In genomic region chr11:59967677-59968394, GRCh38 we compare ENCODE assay signal across 1 cellular context.
A peak's percentile ranks its signal among the peaks of the same experiment; 100 is the strongest.
TF ChIP-seq lines count a peak whose summit lies in the region.

No MANE protein-coding gene starts in this region.

TF ChIP-seq in K562, 482 proteins besides CTCF, POLR2A, EP300 and RAD21 (continued from another document and continues in another):
- TF ChIP-seq, protein P1, sequence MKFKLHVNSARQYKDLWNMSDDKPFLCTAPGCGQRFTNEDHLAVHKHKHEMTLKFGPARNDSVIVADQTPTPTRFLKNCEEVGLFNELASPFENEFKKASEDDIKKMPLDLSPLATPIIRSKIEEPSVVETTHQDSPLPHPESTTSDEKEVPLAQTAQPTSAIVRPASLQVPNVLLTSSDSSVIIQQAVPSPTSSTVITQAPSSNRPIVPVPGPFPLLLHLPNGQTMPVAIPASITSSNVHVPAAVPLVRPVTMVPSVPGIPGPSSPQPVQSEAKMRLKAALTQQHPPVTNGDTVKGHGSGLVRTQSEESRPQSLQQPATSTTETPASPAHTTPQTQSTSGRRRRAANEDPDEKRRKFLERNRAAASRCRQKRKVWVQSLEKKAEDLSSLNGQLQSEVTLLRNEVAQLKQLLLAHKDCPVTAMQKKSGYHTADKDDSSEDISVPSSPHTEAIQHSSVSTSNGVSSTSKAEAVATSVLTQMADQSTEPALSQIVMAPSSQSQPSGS (CRISPR knock-in tag; IDR thresholded peaks at IDR 0.05): no peak
- TF ChIP-seq ZBTB8A (IDR thresholded peaks at IDR 0.05; ENCODE audit: partially characterized antibody) (no peak), KLF6 (CRISPR knock-in tag; IDR thresholded peaks at IDR 0.05; ENCODE audit: borderline replicate concordance) (no peak), TCF3 (CRISPR knock-in tag; IDR thresholded peaks at IDR 0.05) (peak; percentile 96), YY1 (IDR thresholded peaks at IDR 0.05; ENCODE audit: borderline replicate concordance in 1 of 3, control insufficient read depth in 1 of 3, extremely low read depth in 1 of 3, insufficient read depth in 3 of 3, insufficient read length in 1 of 3, insufficient replicate concordance in 2 of 3, low read depth in 1 of 3, low read length in 2 of 3) (no peak), NFIX (CRISPR knock-in tag; IDR thresholded peaks at IDR 0.05; ENCODE audit: low read depth) (no peak), GTF2A2 (tag; IDR thresholded peaks at IDR 0.05) (no peak), BCLAF1 (IDR thresholded peaks at IDR 0.05; ENCODE audit: borderline replicate concordance in 1 of 2, control insufficient read depth in 1 of 2, low read depth in 2 of 2, low read length in 1 of 2) (no peak), ZNF316 (IDR thresholded peaks at IDR 0.05) (peak; percentile 98), SRSF7 (optimal IDR thresholded peaks at IDR 0.05; ENCODE audit: low read depth, low read length) (no peak), ZNF589 (CRISPR knock-in tag; IDR thresholded peaks at IDR 0.05; ENCODE audit: low read depth) (peak; percentile 21; the same call in 1 of the 2 replicates), FOXK2 (conservative IDR thresholded peaks at IDR 0.05 in 1 of 2, IDR thresholded peaks at IDR 0.05 in 1 of 2; ENCODE audit: low read depth in 2 of 2) (no peak), NR2C1 (IDR thresholded peaks at IDR 0.05) (no peak), NR2C1 (tag; IDR thresholded peaks at IDR 0.05) (no peak; the same call in 1 of the 2 replicates), NCOA4 (IDR thresholded peaks at IDR 0.05; ENCODE audit: partially characterized antibody) (no peak), CCNT2 (IDR thresholded peaks at IDR 0.05; ENCODE audit: borderline replicate concordance, extremely low read depth, insufficient read length, low read depth, low read length) (peak; percentile 76), ZNF41 (CRISPR knock-in tag; conservative IDR thresholded peaks at IDR 0.05) (no peak), ZNF584 (CRISPR knock-in tag; IDR thresholded peaks at IDR 0.05; ENCODE audit: low read depth) (no peak), ZBTB43 (CRISPR knock-in tag; IDR thresholded peaks at IDR 0.05) (no peak), ZNF174 (CRISPR knock-in tag; IDR thresholded peaks at IDR 0.05) (no peak), NFXL1 (CRISPR knock-in tag; IDR thresholded peaks at IDR 0.05) (no peak), SMC3 (conservative IDR thresholded peaks at IDR 0.05; ENCODE audit: insufficient read depth, low read depth, low read length) (no peak), BRCA1 (IDR thresholded peaks at IDR 0.05) (no peak), BRCA1 (CRISPR knock-in tag; IDR thresholded peaks at IDR 0.05) (no peak), ARID2 (IDR thresholded peaks at IDR 0.05) (no peak), MBD2 (IDR thresholded peaks at IDR 0.05; ENCODE audit: borderline replicate concordance, low read depth) (peak; percentile 55; the same call in 1 of the 2 replicates), CBX5 (IDR thresholded peaks at IDR 0.05; ENCODE audit: borderline replicate concordance, low read depth) (no peak), HDAC6 (IDR thresholded peaks at IDR 0.05; ENCODE audit: low read depth, low read length) (no peak), MXI1 (IDR thresholded peaks at IDR 0.05; ENCODE audit: low read depth, low read length) (no peak), ZKSCAN1 (IDR thresholded peaks at IDR 0.05; ENCODE audit: low read depth, low read length) (no peak), ZNF436 (CRISPR knock-in tag; IDR thresholded peaks at IDR 0.05) (no peak), MED1 (CRISPR knock-in tag; IDR thresholded peaks at IDR 0.05; ENCODE audit: borderline replicate concordance) (no peak), MCM5 (IDR thresholded peaks at IDR 0.05; ENCODE audit: low read depth) (no peak), TARDBP (IDR thresholded peaks at IDR 0.05) (no peak), NR2F6 (CRISPR knock-in tag; IDR thresholded peaks at IDR 0.05) (no peak), CSDE1 (IDR thresholded peaks at IDR 0.05) (no peak), TSC22D4 (tag; IDR thresholded peaks at IDR 0.05) (no peak), NRF1 (conservative IDR thresholded peaks at IDR 0.05 in 1 of 2, IDR thresholded peaks at IDR 0.05 in 1 of 2) (no peak), HNRNPUL1 (IDR thresholded peaks at IDR 0.05; ENCODE audit: low read length) (no peak), ZNF511 (CRISPR knock-in tag; IDR thresholded peaks at IDR 0.05) (no peak), ZNF23 (CRISPR knock-in tag; IDR thresholded peaks at IDR 0.05) (no peak), HOXB6 (CRISPR knock-in tag; IDR thresholded peaks at IDR 0.05; ENCODE audit: borderline replicate concordance) (no peak), ILK (tag; IDR thresholded peaks at IDR 0.05; ENCODE audit: borderline replicate concordance, low read depth) (no peak), ZNF717 (CRISPR knock-in tag; IDR thresholded peaks at IDR 0.05) (no peak), ZNF76 (CRISPR knock-in tag; IDR thresholded peaks at IDR 0.05; ENCODE audit: borderline replicate concordance) (no peak), SMARCE1 (IDR thresholded peaks at IDR 0.05) (peak; percentile 84), HNRNPH1 (optimal IDR thresholded peaks at IDR 0.05; ENCODE audit: low read depth, low read length) (no peak), MTF1 (CRISPR knock-in tag; IDR thresholded peaks at IDR 0.05; ENCODE audit: borderline replicate concordance) (no peak), ZNF384 (IDR thresholded peaks at IDR 0.05; ENCODE audit: low read depth, low read length) (peak; percentile 33; the same call in 1 of the 2 replicates), CAMTA2 (CRISPR knock-in tag; conservative IDR thresholded peaks at IDR 0.05) (no peak), CREB3L1 (IDR thresholded peaks at IDR 0.05; ENCODE audit: borderline replicate concordance, low read depth) (no peak), EP400 (IDR thresholded peaks at IDR 0.05) (peak; percentile 57), CHD2 (IDR thresholded peaks at IDR 0.05; ENCODE audit: low read depth, low read length) (no peak), ZC3H11A (IDR thresholded peaks at IDR 0.05; ENCODE audit: low read depth, low read length) (no peak), HNRNPL (IDR thresholded peaks at IDR 0.05; ENCODE audit: low read depth, low read length) (no peak), PHF20 (IDR thresholded peaks at IDR 0.05; ENCODE audit: partially characterized antibody) (no peak), FUS (optimal IDR thresholded peaks at IDR 0.05; ENCODE audit: low read depth, low read length) (no peak), ZBTB17 (CRISPR knock-in tag; IDR thresholded peaks at IDR 0.05) (no peak)
- TF ChIP-seq, protein P2, sequence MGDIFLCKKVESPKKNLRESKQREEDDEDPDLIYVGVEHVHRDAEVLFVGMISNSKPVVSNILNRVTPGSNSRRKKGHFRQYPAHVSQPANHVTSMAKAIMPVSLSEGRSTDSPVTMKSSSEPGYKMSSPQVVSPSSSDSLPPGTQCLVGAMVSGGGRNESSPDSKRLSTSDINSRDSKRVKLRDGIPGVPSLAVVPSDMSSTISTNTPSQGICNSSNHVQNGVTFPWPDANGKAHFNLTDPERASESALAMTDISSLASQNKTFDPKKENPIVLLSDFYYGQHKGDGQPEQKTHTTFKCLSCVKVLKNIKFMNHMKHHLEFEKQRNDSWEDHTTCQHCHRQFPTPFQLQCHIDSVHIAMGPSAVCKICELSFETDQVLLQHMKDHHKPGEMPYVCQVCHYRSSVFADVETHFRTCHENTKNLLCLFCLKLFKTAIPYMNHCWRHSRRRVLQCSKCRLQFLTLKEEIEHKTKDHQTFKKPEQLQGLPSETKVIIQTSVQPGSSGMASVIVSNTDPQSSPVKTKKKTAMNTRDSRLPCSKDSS (IDR thresholded peaks at IDR 0.05; ENCODE audit: low read depth, partially characterized antibody): no peak
- TF ChIP-seq, protein P3, sequence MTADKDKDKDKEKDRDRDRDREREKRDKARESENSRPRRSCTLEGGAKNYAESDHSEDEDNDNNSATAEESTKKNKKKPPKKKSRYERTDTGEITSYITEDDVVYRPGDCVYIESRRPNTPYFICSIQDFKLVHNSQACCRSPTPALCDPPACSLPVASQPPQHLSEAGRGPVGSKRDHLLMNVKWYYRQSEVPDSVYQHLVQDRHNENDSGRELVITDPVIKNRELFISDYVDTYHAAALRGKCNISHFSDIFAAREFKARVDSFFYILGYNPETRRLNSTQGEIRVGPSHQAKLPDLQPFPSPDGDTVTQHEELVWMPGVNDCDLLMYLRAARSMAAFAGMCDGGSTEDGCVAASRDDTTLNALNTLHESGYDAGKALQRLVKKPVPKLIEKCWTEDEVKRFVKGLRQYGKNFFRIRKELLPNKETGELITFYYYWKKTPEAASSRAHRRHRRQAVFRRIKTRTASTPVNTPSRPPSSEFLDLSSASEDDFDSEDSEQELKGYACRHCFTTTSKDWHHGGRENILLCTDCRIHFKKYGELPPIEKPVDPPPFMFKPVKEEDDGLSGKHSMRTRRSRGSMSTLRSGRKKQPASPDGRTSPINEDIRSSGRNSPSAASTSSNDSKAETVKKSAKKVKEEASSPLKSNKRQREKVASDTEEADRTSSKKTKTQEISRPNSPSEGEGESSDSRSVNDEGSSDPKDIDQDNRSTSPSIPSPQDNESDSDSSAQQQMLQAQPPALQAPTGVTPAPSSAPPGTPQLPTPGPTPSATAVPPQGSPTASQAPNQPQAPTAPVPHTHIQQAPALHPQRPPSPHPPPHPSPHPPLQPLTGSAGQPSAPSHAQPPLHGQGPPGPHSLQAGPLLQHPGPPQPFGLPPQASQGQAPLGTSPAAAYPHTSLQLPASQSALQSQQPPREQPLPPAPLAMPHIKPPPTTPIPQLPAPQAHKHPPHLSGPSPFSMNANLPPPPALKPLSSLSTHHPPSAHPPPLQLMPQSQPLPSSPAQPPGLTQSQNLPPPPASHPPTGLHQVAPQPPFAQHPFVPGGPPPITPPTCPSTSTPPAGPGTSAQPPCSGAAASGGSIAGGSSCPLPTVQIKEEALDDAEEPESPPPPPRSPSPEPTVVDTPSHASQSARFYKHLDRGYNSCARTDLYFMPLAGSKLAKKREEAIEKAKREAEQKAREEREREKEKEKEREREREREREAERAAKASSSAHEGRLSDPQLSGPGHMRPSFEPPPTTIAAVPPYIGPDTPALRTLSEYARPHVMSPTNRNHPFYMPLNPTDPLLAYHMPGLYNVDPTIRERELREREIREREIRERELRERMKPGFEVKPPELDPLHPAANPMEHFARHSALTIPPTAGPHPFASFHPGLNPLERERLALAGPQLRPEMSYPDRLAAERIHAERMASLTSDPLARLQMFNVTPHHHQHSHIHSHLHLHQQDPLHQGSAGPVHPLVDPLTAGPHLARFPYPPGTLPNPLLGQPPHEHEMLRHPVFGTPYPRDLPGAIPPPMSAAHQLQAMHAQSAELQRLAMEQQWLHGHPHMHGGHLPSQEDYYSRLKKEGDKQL (CRISPR knock-in tag; IDR thresholded peaks at IDR 0.05; ENCODE audit: borderline replicate concordance): no peak
- TF ChIP-seq, protein P4, sequence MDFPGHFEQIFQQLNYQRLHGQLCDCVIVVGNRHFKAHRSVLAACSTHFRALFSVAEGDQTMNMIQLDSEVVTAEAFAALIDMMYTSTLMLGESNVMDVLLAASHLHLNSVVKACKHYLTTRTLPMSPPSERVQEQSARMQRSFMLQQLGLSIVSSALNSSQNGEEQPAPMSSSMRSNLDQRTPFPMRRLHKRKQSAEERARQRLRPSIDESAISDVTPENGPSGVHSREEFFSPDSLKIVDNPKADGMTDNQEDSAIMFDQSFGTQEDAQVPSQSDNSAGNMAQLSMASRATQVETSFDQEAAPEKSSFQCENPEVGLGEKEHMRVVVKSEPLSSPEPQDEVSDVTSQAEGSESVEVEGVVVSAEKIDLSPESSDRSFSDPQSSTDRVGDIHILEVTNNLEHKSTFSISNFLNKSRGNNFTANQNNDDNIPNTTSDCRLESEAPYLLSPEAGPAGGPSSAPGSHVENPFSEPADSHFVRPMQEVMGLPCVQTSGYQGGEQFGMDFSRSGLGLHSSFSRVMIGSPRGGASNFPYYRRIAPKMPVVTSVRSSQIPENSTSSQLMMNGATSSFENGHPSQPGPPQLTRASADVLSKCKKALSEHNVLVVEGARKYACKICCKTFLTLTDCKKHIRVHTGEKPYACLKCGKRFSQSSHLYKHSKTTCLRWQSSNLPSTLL (IDR thresholded peaks at IDR 0.05): no peak
